ENCODE assay signal across 20 cellular contexts in the genomic region with DNA sequence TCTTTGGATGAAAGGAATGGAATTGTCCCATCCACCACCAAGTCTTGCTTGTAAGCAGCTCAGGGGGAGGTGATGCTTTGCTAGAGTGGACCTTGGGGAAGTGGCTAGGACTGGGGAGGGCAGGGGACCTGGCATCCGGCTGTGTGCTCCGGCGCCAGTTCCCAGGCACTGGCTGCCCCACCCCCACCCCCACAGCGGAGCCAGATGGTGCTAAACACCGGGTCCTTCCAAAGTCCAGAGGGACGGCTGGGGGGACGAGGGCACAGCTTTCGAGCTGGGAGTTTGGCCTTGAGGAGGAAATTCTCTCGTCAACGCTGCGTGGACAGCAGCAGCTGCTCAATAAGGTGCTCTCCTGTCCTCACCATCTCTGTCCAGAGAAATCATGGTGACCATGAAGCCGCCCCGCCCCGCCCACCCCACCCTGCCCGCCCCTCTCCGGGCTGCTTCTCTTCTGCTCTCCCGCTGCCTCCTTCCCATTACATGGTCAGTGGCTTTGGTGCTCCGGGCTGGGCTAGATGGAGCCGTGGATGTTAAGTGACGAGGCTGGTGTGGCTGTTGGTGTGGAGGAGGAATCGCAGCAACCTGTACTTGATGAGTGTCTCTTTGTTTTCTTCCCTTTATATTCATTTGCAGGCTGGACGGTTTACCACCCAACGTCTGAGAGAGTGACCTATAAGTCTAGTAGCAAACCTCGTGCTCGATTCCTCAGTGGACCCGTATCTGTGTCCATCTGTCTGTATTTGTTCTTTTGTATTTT.
A peak's percentile ranks its signal among the peaks of the same experiment; 100 is the strongest.
DNase-seq lines count a peak whose midpoint lies in the region; ATAC-seq, FAIRE-seq and TF ChIP-seq lines count a peak whose summit lies in the region.
"Had no signal": no experiment of that assay in that cellular context is flagged by ENCODE, and none has a peak within 500 bp of the region (broad histone marks: within the 10 kb centered on the region; RNA-seq: fewer than 3 reads in every experiment).

No MANE protein-coding gene starts in this region.

- no peaks in the 10 kb centered on the region for H3K9me3 ChIP-seq in small intestine (ENCODE audit: control insufficient read depth, low read depth)
- H3K9me3 ChIP-seq: BLaER1 treated with 17β-estradiol and CSF1 and Interleukin-3, amounts not matched to agents 10 nM and 100 nM; uterus had no signal

- TF ChIP-seq CTCF in GM20000 (IDR thresholded peaks at IDR 0.05; ENCODE audit: extremely low read depth, missing control alignments) (no peak), chondrocyte (IDR thresholded peaks at IDR 0.05) (no peak)

- no peaks in the 10 kb centered on the region for H3K36me3 ChIP-seq in small intestine (ENCODE audit: control insufficient read depth in 2 of 2, insufficient read depth in 2 of 2, low read length in 2 of 2)
- H3K36me3 ChIP-seq: BLaER1 treated with 17β-estradiol and CSF1 and Interleukin-3, amounts not matched to agents 10 nM and 100 nM; brain microvascular endothelial cell; uterus had no signal

- H3K4me3 Mint-ChIP-seq in chondrocyte (ENCODE audit: unreplicated experiment), result no peak overlapping the region
- H3K4me3 Mint-ChIP-seq: stimulated activated naive B cell treated with anti-CD40 and anti-IgM and Interleukin-4, amounts not matched to agents 10 μg/mL and 1 μg/mL and 100 μg/mL, for 72 hours had no signal

- FAIRE-seq in small intestine (lab: Jason Lieb, UNC), result no peak
- FAIRE-seq: GM12892, RCC 7860 had no signal

- H3K27me3 ChIP-seq in small intestine (ENCODE audit: control insufficient read depth in 2 of 2, insufficient read depth in 2 of 2, low read length in 2 of 2), result no peaks in the 10 kb centered on the region
- H3K27me3 ChIP-seq: BLaER1 treated with 17β-estradiol and CSF1 and Interleukin-3, amounts not matched to agents 10 nM and 100 nM; brain microvascular endothelial cell; uterus had no signal

- WGBS in small intestine, 3 donors, result 21 to 69% (median 38%) methylated on average over 25 to 26 of the region's 26 CpGs

- H3K36me3 Mint-ChIP-seq in chondrocyte (ENCODE audit: low read depth), result no peaks in the 10 kb centered on the region
- H3K36me3 Mint-ChIP-seq: activated naive CD4-positive, alpha-beta T cell treated with anti-CD3 and anti-CD28 coated beads, Interleukin-2, amount 50 U/mL, for 72 hours; stimulated activated naive B cell treated with anti-CD40 and anti-IgM and Interleukin-4, amounts not matched to agents 10 μg/mL and 1 μg/mL and 100 μg/mL, for 72 hours had no signal

- ATAC-seq in left colon (peak; percentile 49), HG02759 (IDR thresholded peaks at IDR 0.05; ENCODE audit: unreplicated experiment) (no peak), HG02884 (IDR thresholded peaks at IDR 0.05; ENCODE audit: unreplicated experiment) (no peak)
- ATAC-seq: activated naive CD4-positive, alpha-beta T cell treated with anti-CD3 and anti-CD28 coated beads, Interleukin-2, amount 50 U/mL, for 72 hours; stimulated activated naive B cell treated with anti-CD40 and anti-IgM and Interleukin-4, amounts not matched to agents 10 μg/mL and 1 μg/mL and 100 μg/mL, for 72 hours had no signal

- no peak overlapping the region for H3K4me3 ChIP-seq in small intestine (ENCODE audit: low read depth in 1 of 2, low read length in 2 of 2)
- H3K4me3 ChIP-seq: BLaER1 treated with 17β-estradiol and CSF1 and Interleukin-3, amounts not matched to agents 10 nM and 100 nM; uterus had no signal

- intact Hi-C loops in left colon (cut with DNase I, micrococcal nuclease), result loop anchor here in 1 of 2 donors (10.0 kb wide), 1 partner anchor 135 kb away; no protein-coding TSS in a partner anchor

- H3K27ac Mint-ChIP-seq in chondrocyte (ENCODE audit: unreplicated experiment), result no peak overlapping the region
- H3K27ac Mint-ChIP-seq: stimulated activated naive B cell treated with anti-CD40 and anti-IgM and Interleukin-4, amounts not matched to agents 10 μg/mL and 1 μg/mL and 100 μg/mL, for 72 hours had no signal

- H3K27ac ChIP-seq in small intestine (ENCODE audit: low read depth in 1 of 2, low read length in 1 of 2), result peak overlapping the region; percentile 25 to 79
- H3K27ac ChIP-seq: BLaER1 treated with 17β-estradiol and CSF1 and Interleukin-3, amounts not matched to agents 10 nM and 100 nM; brain microvascular endothelial cell; uterus had no signal

- peak; percentile 18 for DNase-seq in GM20000 (ENCODE audit: low spot score)
- peak; percentile 47 for DNase-seq in chondrocyte (ENCODE audit: low spot score)
- DNase-seq in left colon, result peak; percentile 60
- DNase-seq in small intestine, result peak; percentile 91
- DNase-seq in MV-4-11 (lab: John Stamatoyannopoulos, UW), result no peak
- DNase-seq: activated CD4-positive, CD25-positive, alpha-beta regulatory T cell; activated T-cell treated with anti-CD3 and anti-CD28 coated beads for 4 hours; brain microvascular endothelial cell; effector CD4-positive, alpha-beta T cell; mesenchymal stem cell; NCI-H1930; stimulated activated naive B cell treated with anti-CD40 and anti-IgM and Interleukin-4, amounts not matched to agents 10 μg/mL and 1 μg/mL and 100 μg/mL, for 72 hours; SW 1271 had no signal

- H3K4me1 ChIP-seq in small intestine (ENCODE audit: control insufficient read depth in 2 of 2, insufficient read depth in 1 of 2, low read depth in 1 of 2, low read length in 1 of 2), result peaks cover 0 to 10% of the 10 kb centered on the region in 2 donors
- H3K4me1 ChIP-seq: uterus had no signal

- peaks cover 16% of the 10 kb centered on the region for H3K27me3 Mint-ChIP-seq in chondrocyte (ENCODE audit: low read depth)

- no peaks in the 10 kb centered on the region for H3K9me3 Mint-ChIP-seq in chondrocyte (ENCODE audit: low read depth)
- H3K9me3 Mint-ChIP-seq: activated naive CD4-positive, alpha-beta T cell treated with anti-CD3 and anti-CD28 coated beads, Interleukin-2, amount 50 U/mL, for 72 hours; stimulated activated naive B cell treated with anti-CD40 and anti-IgM and Interleukin-4, amounts not matched to agents 10 μg/mL and 1 μg/mL and 100 μg/mL, for 72 hours had no signal

- H3K4me1 Mint-ChIP-seq in chondrocyte (ENCODE audit: low read depth), result no peaks in the 10 kb centered on the region
